ENCODE assay signal across 8 cellular contexts in genomic region chr5:59798862-59799667, GRCh38.
DNase-seq lines count a peak whose midpoint lies in the region; ATAC-seq and TF ChIP-seq lines count a peak whose summit lies in the region.

No MANE protein-coding gene starts in this region.

- H3K4me3 ChIP-seq in foreskin fibroblast (ENCODE audit: low read depth in 1 of 2, low read length in 2 of 2) = peak overlapping the region; percentile 13 to 38

- DNase-seq in SIG-M5 treated with dmso at 0.1 percent for 504 hours (lab: John Stamatoyannopoulos, UW; ENCODE audit: unreplicated experiment) (peak; percentile 54), SIG-M5 (lab: John Stamatoyannopoulos, UW) (no peak), NCI-H446 (lab: John Stamatoyannopoulos, UW) (peak; percentile 38 to 51), foreskin fibroblast (peak in 1 of 2 donors; percentile 54), ureter (ENCODE audit: low spot score) (peak; percentile 59), GDM1 (lab: John Stamatoyannopoulos, UW) (no peak), T-helper 9 cell (no peak)

- ATAC-seq in HG02623 (IDR thresholded peaks at IDR 0.05; ENCODE audit: unreplicated experiment) = peak; percentile 63

- TF ChIP-seq CTCF in foreskin fibroblast (IDR thresholded peaks at IDR 0.05; ENCODE audit: low read depth, low read length) = no peak

Comparison
In these comparisons a context has a peak if more than half of its experiments do, and no peak if none do; other contexts are left out.
1. DNase-seq: peak in SIG-M5 treated with dmso at 0.1 percent for 504 hours (single experiment), NCI-H446 (2 of 2) and ureter (single experiment); none in SIG-M5 (single experiment), GDM1 (single experiment) and T-helper 9 cell (single experiment).